ENCODE assay signal across 1 cellular context in the genomic region with DNA sequence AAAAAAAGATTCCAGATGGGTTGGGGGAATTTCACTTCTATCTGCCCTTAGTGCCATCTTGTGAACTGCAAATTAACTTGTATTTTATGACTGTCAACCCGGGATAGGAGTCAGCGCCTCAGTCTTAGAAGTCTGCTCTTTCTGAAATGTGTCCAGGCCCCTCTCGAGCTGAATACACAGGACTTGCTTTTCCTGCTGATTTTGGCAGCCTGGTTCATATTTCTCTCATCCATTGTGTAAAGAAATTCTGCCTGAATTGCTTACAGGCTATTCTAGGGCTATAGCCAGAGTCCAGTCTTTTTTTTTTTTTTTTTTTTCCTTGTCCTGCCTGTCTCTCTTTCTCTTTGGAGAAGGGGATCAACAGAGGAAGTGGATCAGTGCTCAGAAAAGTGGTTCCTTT.
TF ChIP-seq lines count a peak whose summit lies in the region.

No MANE protein-coding gene starts in this region.

TF ChIP-seq in SK-N-SH, 30 proteins besides CTCF, POLR2A, EP300 and RAD21 (continued from another document):
- TF ChIP-seq, protein P1, sequence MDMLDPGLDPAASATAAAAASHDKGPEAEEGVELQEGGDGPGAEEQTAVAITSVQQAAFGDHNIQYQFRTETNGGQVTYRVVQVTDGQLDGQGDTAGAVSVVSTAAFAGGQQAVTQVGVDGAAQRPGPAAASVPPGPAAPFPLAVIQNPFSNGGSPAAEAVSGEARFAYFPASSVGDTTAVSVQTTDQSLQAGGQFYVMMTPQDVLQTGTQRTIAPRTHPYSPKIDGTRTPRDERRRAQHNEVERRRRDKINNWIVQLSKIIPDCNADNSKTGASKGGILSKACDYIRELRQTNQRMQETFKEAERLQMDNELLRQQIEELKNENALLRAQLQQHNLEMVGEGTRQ (IDR thresholded peaks at IDR 0.05; ENCODE audit: borderline replicate concordance, low read depth, low read length), result no peak
- TF ChIP-seq RFX5 (IDR thresholded peaks at IDR 0.05; ENCODE audit: low read length), result no peak
- TF ChIP-seq CHD2 (IDR thresholded peaks at IDR 0.05; ENCODE audit: low read length, partially characterized antibody), result no peak
- TF ChIP-seq ELF1 (IDR thresholded peaks at IDR 0.05), result no peak
- no peak for TF ChIP-seq MEF2A (IDR thresholded peaks at IDR 0.05; ENCODE audit: borderline replicate concordance, low read depth)
- TF ChIP-seq RXRA (IDR thresholded peaks at IDR 0.05; ENCODE audit: borderline replicate concordance, low read depth), result no peak
- no peak for TF ChIP-seq FOSL2 (IDR thresholded peaks at IDR 0.05; ENCODE audit: borderline replicate concordance, low read depth)
- no peak for TF ChIP-seq POLR2AphosphoS5 (IDR thresholded peaks at IDR 0.05; ENCODE audit: low read depth, low read length)
